Comparison of ENCODE assay signal across 9 cellular contexts in genomic region chr16:11201498-11202259, GRCh38. TPM values are rescaled to one million over a fixed set of nuclear protein-coding genes. Genes with fewer than 3 reads are reported as not detected.
DNase-seq lines count a peak whose midpoint lies in the region; TF ChIP-seq lines count a peak whose summit lies in the region.
"Had no signal": no experiment of that assay in that cellular context is flagged by ENCODE, and none has a peak within 500 bp of the region (broad histone marks: within the 10 kb centered on the region; RNA-seq: fewer than 3 reads in every experiment).

No MANE protein-coding gene starts in this region.

- no peaks in the 10 kb centered on the region for H3K36me3 ChIP-seq in Karpas-422 (ENCODE audit: insufficient read depth, low read length)
- no peaks in the 10 kb centered on the region for H3K36me3 ChIP-seq in mesodermal cell (ENCODE audit: control insufficient read depth, insufficient read depth, low read length)
- H3K36me3 ChIP-seq in tibial artery, result no peaks in the 10 kb centered on the region
- H3K36me3 ChIP-seq: heart left ventricle had no signal

- H3K27ac ChIP-seq in Karpas-422 (ENCODE audit: low read length) (no peak overlapping the region), mesodermal cell (ENCODE audit: low read depth, low read length, severe bottlenecking) (peak overlapping the region; percentile 83), tibial artery (no peak overlapping the region)
- H3K27ac ChIP-seq: heart left ventricle had no signal

- intact Hi-C loops in tibial artery (cut with DNase I; ENCODE audit: low total_unique reads), result no loop called here

- no peak for TF ChIP-seq CTCF in tibial artery (IDR thresholded peaks at IDR 0.05)

- H3K4me3 ChIP-seq in Karpas-422 (ENCODE audit: low read length), result no peak overlapping the region
- H3K4me3 ChIP-seq in mesodermal cell (ENCODE audit: extremely low read depth, insufficient read depth, low read length, poor library complexity, severe bottlenecking), result no peak overlapping the region
- no peak overlapping the region for H3K4me3 ChIP-seq in tibial artery
- H3K4me3 ChIP-seq: heart left ventricle had no signal

- H3K4me1 ChIP-seq in Karpas-422 (ENCODE audit: low read length), result peaks cover 36% of the 10 kb centered on the region
- H3K4me1 ChIP-seq in mesodermal cell (ENCODE audit: control insufficient read depth, insufficient read depth, low read length, poor library complexity, severe bottlenecking), result peaks cover 33% of the 10 kb centered on the region
- H3K4me1 ChIP-seq in tibial artery, result no peaks in the 10 kb centered on the region

- H3K9me3 ChIP-seq in Karpas-422 (ENCODE audit: low read length), result no peaks in the 10 kb centered on the region
- no peaks in the 10 kb centered on the region for H3K9me3 ChIP-seq in mesodermal cell (ENCODE audit: control insufficient read depth, low read length)
- H3K9me3 ChIP-seq in tibial artery, result no peaks in the 10 kb centered on the region
- H3K9me3 ChIP-seq: heart left ventricle had no signal

- H4K20me1 ChIP-seq in Karpas-422 (ENCODE audit: insufficient read depth, low read depth, low read length), result 0 out of 2 replicates have a peak, but pooled peaks cover 4% of the 10 kb centered on the region

- H3K4me2 ChIP-seq in Karpas-422 (ENCODE audit: low read depth, low read length, poor library complexity, severe bottlenecking), result peak overlapping the region; percentile 39

- DNase-seq in EL (peak; percentile 94), Karpas-422 (no peak), amniotic stem cell (lab: John Stamatoyannopoulos, UW) (peak; percentile 70), occipital lobe (lab: John Stamatoyannopoulos, UW) (no peak), DMS79 treated with DMSO at 0.1 percent for 48 hours (lab: John Stamatoyannopoulos, UW) (no peak), tibial artery (no peak)
- DNase-seq in activated effector memory CD4-positive, alpha-beta T cell treated with Interleukin-2 at 50 U/mL for 16 hours, result no peak
- DNase-seq: heart left ventricle had no signal

- 50 to 62% methylated on average over 4 to 7 of the region's 15 CpGs for WGBS in mesodermal cell (ENCODE audit: insufficient coverage in 2 of 2), 2 experiments

- H3K79me2 ChIP-seq in Karpas-422 (ENCODE audit: low read length), result no peaks in the 10 kb centered on the region

- H2AFZ ChIP-seq in Karpas-422 (ENCODE audit: low read length), result no peak overlapping the region

- H3K9me2 ChIP-seq in Karpas-422 (replicated peaks; ENCODE audit: insufficient read depth, low read length), result no peaks in the 10 kb centered on the region

- H3K27me3 ChIP-seq in Karpas-422 (ENCODE audit: low read length) (no peaks in the 10 kb centered on the region; the same call in 1 of the 2 replicates), tibial artery (no peaks in the 10 kb centered on the region)
- H3K27me3 ChIP-seq: heart left ventricle had no signal

- no peak overlapping the region for H3K9ac ChIP-seq in Karpas-422 (ENCODE audit: low read length)

RNA-seq across cellular contexts. Expression of gene SOCS1, which starts 54.3 kb away (rescaled TPM):
- total RNA-seq in Karpas-422 (2014; rRNA removed; shearing (Covaris generic); ENCODE audit: low replicate concordance), result 2.9 and 8.1 TPM in 2 replicates
- 10.3 TPM for polyA plus RNA-seq in mesodermal cell (2013, experiment 1 of 2)
- 7.1 TPM for polyA plus RNA-seq in mesodermal cell (2013, experiment 2 of 2)
- total RNA-seq in occipital lobe, result not detected

Comparison
In these comparisons a context has a peak if more than half of its experiments do, and no peak if none do; other contexts are left out.
1. DNase-seq: peak in EL (single experiment) and amniotic stem cell (single experiment); none in Karpas-422 (single experiment), occipital lobe (single experiment), DMS79 treated with DMSO at 0.1 percent for 48 hours (single experiment), tibial artery (0 of 2) and activated effector memory CD4-positive, alpha-beta T cell treated with Interleukin-2 at 50 U/mL for 16 hours (single experiment).